In the genomic region with DNA sequence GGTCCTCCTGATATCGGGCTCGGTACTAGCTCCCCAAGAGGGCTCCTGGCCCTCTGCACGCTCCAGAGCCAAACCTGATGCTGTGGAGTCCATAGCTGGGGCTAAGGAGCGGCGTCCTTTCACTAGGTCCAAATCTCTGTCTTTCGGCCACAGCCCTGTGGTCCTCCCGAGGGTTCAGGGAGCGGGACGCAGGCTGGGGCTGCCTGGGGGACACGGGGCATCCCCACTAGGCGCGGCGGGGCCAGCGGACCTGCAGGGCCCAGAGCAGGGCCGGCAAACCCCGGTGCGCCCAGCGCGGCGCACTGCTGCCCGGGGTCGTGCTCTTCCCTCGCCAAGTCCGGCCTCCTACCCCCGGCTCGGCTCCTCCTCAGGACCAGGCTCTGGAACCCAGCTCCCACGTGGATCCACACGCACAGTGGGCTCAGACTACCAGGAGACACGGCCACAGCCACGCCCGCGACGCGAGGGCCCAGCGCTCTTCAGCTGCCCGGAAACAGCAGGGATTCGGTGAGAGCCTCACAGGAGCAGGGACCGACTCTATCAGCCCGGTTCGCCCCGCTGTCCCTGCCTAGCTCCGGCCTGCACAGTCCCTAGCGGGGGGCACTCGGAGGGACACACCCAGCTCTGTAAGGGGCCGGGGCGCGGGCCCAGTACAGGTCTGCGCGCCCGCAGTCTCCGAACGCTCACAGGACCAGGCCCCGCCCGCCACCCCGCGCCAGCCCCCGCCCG, we compare ENCODE assay signal across 1 cellular context.
TF ChIP-seq lines count a peak whose summit lies in the region.

No MANE protein-coding gene starts in this region.

TF ChIP-seq in HepG2, 621 proteins besides CTCF, POLR2A, EP300 and RAD21 (continued from another document and continues in another):
- TF ChIP-seq, protein P1, sequence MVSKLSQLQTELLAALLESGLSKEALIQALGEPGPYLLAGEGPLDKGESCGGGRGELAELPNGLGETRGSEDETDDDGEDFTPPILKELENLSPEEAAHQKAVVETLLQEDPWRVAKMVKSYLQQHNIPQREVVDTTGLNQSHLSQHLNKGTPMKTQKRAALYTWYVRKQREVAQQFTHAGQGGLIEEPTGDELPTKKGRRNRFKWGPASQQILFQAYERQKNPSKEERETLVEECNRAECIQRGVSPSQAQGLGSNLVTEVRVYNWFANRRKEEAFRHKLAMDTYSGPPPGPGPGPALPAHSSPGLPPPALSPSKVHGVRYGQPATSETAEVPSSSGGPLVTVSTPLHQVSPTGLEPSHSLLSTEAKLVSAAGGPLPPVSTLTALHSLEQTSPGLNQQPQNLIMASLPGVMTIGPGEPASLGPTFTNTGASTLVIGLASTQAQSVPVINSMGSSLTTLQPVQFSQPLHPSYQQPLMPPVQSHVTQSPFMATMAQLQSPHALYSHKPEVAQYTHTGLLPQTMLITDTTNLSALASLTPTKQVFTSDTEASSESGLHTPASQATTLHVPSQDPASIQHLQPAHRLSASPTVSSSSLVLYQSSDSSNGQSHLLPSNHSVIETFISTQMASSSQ (IDR thresholded peaks at IDR 0.05; ENCODE audit: low read depth) = no peak
- TF ChIP-seq, protein P1 (CRISPR knock-in tag; IDR thresholded peaks at IDR 0.05; ENCODE audit: borderline replicate concordance) = no peak
- TF ChIP-seq RORA (CRISPR knock-in tag; IDR thresholded peaks at IDR 0.05) (no peak), ZFP90 (CRISPR knock-in tag; IDR thresholded peaks at IDR 0.05; ENCODE audit: borderline replicate concordance) (no peak), ARHGAP35 (CRISPR knock-in tag; IDR thresholded peaks at IDR 0.05; ENCODE audit: borderline replicate concordance) (peak; percentile 46; the same call in 1 of the 2 replicates), ZNF484 (CRISPR knock-in tag; IDR thresholded peaks at IDR 0.05; ENCODE audit: borderline replicate concordance, low read depth) (no peak), ZFAT (CRISPR knock-in tag; conservative IDR thresholded peaks at IDR 0.05) (no peak), MAFF (IDR thresholded peaks at IDR 0.05; ENCODE audit: low read depth, low read length) (no peak), ZFP82 (CRISPR knock-in tag; IDR thresholded peaks at IDR 0.05; ENCODE audit: borderline replicate concordance) (no peak), ZNF670 (CRISPR knock-in tag; IDR thresholded peaks at IDR 0.05; ENCODE audit: borderline replicate concordance) (no peak), MAF1 (CRISPR knock-in tag; IDR thresholded peaks at IDR 0.05; ENCODE audit: borderline replicate concordance) (no peak), ZNF546 (CRISPR knock-in tag; conservative IDR thresholded peaks at IDR 0.05) (0 out of 2 replicates have a peak, but pooled peaks have one; percentile 68), ZNF598 (CRISPR knock-in tag; IDR thresholded peaks at IDR 0.05; ENCODE audit: borderline replicate concordance) (0 out of 2 replicates have a peak, but pooled peaks have one; percentile 22), ATF7 (IDR thresholded peaks at IDR 0.05) (no peak), ATF7 (CRISPR knock-in tag; IDR thresholded peaks at IDR 0.05) (no peak), ZNF44 (CRISPR knock-in tag; IDR thresholded peaks at IDR 0.05) (no peak), ZC3H13 (CRISPR knock-in tag; IDR thresholded peaks at IDR 0.05) (0 out of 2 replicates have a peak, but pooled peaks have one; percentile 37), GLI4 (CRISPR knock-in tag; IDR thresholded peaks at IDR 0.05; ENCODE audit: borderline replicate concordance) (0 out of 2 replicates have a peak, but pooled peaks have one; percentile 39), MTA1 (CRISPR knock-in tag; IDR thresholded peaks at IDR 0.05; ENCODE audit: borderline replicate concordance) (no peak), POLR2AphosphoS5 (IDR thresholded peaks at IDR 0.05; ENCODE audit: low read depth, low read length) (no peak), ARID2 (CRISPR knock-in tag; IDR thresholded peaks at IDR 0.05; ENCODE audit: borderline replicate concordance) (0 out of 2 replicates have a peak, but pooled peaks have one; percentile 65), RBAK (CRISPR knock-in tag; IDR thresholded peaks at IDR 0.05) (no peak), GPN1 (CRISPR knock-in tag; IDR thresholded peaks at IDR 0.05; ENCODE audit: borderline replicate concordance) (no peak), KAT2B (IDR thresholded peaks at IDR 0.05; ENCODE audit: borderline replicate concordance, low read depth, low read length) (no peak), TAF15 (IDR thresholded peaks at IDR 0.05; ENCODE audit: low read depth, low read length, poor library complexity, severe bottlenecking) (no peak), KDM5B (CRISPR knock-in tag; IDR thresholded peaks at IDR 0.05; ENCODE audit: borderline replicate concordance) (peak; percentile 52), XBP1 (CRISPR knock-in tag; IDR thresholded peaks at IDR 0.05) (no peak), ZNF251 (CRISPR knock-in tag; IDR thresholded peaks at IDR 0.05) (no peak), NFIB (CRISPR knock-in tag; IDR thresholded peaks at IDR 0.05; ENCODE audit: borderline replicate concordance) (no peak), ZNF703 (CRISPR knock-in tag; IDR thresholded peaks at IDR 0.05; ENCODE audit: borderline replicate concordance) (no peak), ZNF570 (CRISPR knock-in tag; IDR thresholded peaks at IDR 0.05; ENCODE audit: borderline replicate concordance) (no peak), ZNF589 (CRISPR knock-in tag; conservative IDR thresholded peaks at IDR 0.05) (0 out of 2 replicates have a peak, but pooled peaks have one; percentile 50), HOXD1 (CRISPR knock-in tag; IDR thresholded peaks at IDR 0.05) (no peak), ZNF224 (CRISPR knock-in tag; IDR thresholded peaks at IDR 0.05) (no peak), FOXO1 (CRISPR knock-in tag; IDR thresholded peaks at IDR 0.05) (no peak; the same call in 1 of the 2 replicates), RARG (CRISPR knock-in tag; IDR thresholded peaks at IDR 0.05; ENCODE audit: low read depth) (no peak), HMG20A (CRISPR knock-in tag; IDR thresholded peaks at IDR 0.05; ENCODE audit: borderline replicate concordance) (no peak), ZNF747 (CRISPR knock-in tag; IDR thresholded peaks at IDR 0.05; ENCODE audit: borderline replicate concordance) (no peak), ZNF549 (CRISPR knock-in tag; IDR thresholded peaks at IDR 0.05) (no peak), ATF7-NPFF (CRISPR knock-in tag; IDR thresholded peaks at IDR 0.05; ENCODE audit: low read depth) (no peak)
- TF ChIP-seq, protein P2, sequence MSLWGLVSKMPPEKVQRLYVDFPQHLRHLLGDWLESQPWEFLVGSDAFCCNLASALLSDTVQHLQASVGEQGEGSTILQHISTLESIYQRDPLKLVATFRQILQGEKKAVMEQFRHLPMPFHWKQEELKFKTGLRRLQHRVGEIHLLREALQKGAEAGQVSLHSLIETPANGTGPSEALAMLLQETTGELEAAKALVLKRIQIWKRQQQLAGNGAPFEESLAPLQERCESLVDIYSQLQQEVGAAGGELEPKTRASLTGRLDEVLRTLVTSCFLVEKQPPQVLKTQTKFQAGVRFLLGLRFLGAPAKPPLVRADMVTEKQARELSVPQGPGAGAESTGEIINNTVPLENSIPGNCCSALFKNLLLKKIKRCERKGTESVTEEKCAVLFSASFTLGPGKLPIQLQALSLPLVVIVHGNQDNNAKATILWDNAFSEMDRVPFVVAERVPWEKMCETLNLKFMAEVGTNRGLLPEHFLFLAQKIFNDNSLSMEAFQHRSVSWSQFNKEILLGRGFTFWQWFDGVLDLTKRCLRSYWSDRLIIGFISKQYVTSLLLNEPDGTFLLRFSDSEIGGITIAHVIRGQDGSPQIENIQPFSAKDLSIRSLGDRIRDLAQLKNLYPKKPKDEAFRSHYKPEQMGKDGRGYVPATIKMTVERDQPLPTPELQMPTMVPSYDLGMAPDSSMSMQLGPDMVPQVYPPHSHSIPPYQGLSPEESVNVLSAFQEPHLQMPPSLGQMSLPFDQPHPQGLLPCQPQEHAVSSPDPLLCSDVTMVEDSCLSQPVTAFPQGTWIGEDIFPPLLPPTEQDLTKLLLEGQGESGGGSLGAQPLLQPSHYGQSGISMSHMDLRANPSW (CRISPR knock-in tag; IDR thresholded peaks at IDR 0.05; ENCODE audit: borderline replicate concordance) = no peak
- TF ChIP-seq, protein P3, sequence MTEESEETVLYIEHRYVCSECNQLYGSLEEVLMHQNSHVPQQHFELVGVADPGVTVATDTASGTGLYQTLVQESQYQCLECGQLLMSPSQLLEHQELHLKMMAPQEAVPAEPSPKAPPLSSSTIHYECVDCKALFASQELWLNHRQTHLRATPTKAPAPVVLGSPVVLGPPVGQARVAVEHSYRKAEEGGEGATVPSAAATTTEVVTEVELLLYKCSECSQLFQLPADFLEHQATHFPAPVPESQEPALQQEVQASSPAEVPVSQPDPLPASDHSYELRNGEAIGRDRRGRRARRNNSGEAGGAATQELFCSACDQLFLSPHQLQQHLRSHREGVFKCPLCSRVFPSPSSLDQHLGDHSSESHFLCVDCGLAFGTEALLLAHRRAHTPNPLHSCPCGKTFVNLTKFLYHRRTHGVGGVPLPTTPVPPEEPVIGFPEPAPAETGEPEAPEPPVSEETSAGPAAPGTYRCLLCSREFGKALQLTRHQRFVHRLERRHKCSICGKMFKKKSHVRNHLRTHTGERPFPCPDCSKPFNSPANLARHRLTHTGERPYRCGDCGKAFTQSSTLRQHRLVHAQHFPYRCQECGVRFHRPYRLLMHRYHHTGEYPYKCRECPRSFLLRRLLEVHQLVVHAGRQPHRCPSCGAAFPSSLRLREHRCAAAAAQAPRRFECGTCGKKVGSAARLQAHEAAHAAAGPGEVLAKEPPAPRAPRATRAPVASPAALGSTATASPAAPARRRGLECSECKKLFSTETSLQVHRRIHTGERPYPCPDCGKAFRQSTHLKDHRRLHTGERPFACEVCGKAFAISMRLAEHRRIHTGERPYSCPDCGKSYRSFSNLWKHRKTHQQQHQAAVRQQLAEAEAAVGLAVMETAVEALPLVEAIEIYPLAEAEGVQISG (CRISPR knock-in tag; IDR thresholded peaks at IDR 0.05) = no peak
- TF ChIP-seq, protein P4, sequence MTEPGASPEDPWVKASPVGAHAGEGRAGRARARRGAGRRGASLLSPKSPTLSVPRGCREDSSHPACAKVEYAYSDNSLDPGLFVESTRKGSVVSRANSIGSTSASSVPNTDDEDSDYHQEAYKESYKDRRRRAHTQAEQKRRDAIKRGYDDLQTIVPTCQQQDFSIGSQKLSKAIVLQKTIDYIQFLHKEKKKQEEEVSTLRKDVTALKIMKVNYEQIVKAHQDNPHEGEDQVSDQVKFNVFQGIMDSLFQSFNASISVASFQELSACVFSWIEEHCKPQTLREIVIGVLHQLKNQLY (CRISPR knock-in tag; IDR thresholded peaks at IDR 0.05) = no peak
- TF ChIP-seq, protein P5, sequence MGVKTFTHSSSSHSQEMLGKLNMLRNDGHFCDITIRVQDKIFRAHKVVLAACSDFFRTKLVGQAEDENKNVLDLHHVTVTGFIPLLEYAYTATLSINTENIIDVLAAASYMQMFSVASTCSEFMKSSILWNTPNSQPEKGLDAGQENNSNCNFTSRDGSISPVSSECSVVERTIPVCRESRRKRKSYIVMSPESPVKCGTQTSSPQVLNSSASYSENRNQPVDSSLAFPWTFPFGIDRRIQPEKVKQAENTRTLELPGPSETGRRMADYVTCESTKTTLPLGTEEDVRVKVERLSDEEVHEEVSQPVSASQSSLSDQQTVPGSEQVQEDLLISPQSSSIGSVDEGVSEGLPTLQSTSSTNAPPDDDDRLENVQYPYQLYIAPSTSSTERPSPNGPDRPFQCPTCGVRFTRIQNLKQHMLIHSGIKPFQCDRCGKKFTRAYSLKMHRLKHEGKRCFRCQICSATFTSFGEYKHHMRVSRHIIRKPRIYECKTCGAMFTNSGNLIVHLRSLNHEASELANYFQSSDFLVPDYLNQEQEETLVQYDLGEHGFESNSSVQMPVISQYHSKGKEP (CRISPR knock-in tag; IDR thresholded peaks at IDR 0.05) = no peak
- TF ChIP-seq, protein P6, sequence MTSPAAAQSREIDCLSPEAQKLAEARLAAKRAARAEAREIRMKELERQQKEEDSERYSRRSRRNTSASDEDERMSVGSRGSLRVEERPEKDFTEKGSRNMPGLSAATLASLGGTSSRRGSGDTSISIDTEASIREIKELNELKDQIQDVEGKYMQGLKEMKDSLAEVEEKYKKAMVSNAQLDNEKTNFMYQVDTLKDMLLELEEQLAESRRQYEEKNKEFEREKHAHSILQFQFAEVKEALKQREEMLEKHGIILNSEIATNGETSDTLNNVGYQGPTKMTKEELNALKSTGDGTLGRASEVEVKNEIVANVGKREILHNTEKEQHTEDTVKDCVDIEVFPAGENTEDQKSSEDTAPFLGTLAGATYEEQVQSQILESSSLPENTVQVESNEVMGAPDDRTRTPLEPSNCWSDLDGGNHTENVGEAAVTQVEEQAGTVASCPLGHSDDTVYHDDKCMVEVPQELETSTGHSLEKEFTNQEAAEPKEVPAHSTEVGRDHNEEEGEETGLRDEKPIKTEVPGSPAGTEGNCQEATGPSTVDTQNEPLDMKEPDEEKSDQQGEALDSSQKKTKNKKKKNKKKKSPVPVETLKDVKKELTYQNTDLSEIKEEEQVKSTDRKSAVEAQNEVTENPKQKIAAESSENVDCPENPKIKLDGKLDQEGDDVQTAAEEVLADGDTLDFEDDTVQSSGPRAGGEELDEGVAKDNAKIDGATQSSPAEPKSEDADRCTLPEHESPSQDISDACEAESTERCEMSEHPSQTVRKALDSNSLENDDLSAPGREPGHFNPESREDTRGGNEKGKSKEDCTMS (CRISPR knock-in tag; conservative IDR thresholded peaks at IDR 0.05) = no peak
- TF ChIP-seq, protein P7, sequence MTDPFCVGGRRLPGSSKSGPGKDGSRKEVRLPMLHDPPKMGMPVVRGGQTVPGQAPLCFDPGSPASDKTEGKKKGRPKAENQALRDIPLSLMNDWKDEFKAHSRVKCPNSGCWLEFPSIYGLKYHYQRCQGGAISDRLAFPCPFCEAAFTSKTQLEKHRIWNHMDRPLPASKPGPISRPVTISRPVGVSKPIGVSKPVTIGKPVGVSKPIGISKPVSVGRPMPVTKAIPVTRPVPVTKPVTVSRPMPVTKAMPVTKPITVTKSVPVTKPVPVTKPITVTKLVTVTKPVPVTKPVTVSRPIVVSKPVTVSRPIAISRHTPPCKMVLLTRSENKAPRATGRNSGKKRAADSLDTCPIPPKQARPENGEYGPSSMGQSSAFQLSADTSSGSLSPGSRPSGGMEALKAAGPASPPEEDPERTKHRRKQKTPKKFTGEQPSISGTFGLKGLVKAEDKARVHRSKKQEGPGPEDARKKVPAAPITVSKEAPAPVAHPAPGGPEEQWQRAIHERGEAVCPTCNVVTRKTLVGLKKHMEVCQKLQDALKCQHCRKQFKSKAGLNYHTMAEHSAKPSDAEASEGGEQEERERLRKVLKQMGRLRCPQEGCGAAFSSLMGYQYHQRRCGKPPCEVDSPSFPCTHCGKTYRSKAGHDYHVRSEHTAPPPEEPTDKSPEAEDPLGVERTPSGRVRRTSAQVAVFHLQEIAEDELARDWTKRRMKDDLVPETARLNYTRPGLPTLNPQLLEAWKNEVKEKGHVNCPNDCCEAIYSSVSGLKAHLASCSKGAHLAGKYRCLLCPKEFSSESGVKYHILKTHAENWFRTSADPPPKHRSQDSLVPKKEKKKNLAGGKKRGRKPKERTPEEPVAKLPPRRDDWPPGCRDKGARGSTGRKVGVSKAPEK (CRISPR knock-in tag; IDR thresholded peaks at IDR 0.05; ENCODE audit: borderline replicate concordance) = no peak
